17 cellular contexts compared by ENCODE assay signal in the genomic region with DNA sequence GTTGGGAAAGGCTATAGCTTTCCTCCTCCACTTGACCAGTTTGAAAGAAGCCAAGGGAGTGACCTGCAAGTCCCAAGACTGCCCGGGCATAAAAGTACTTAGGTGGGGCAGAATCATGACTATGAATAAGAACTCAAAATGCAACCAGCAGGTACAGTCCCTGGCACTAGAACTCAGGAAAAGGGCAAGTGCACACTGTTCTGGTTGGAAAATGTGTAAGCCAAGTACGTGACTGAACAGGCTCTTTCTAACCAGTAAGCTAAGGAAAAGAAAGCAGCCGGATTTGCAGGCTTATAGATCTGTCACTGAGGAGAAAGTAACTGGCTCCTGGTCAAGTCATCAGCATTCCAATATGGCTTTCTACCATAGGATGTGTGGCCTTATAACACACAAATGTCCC.
"Had no signal": no experiment of that assay in that cellular context is flagged by ENCODE, and none has a peak within 500 bp of the region (broad histone marks: within the 10 kb centered on the region; RNA-seq: fewer than 3 reads in every experiment).

No MANE protein-coding gene starts in this region.

- H3K36me3 ChIP-seq: adrenal gland, cardiac muscle cell, right atrium auricular region, transverse colon, uterus had no signal

- H3K27me3 ChIP-seq: adrenal gland, cardiac muscle cell, right atrium auricular region, transverse colon, uterus had no signal

- H3K4me3 ChIP-seq: adrenal gland, cardiac muscle cell, lung, right atrium auricular region, transverse colon, uterus had no signal

- DNase-seq: activated B cell treated with CpG ODN at 0.5 μM for 24 hours; activated CD4-positive, alpha-beta memory T cell treated with anti-CD3 and anti-CD28 coated beads for 36 hours; activated CD4-positive, alpha-beta T cell treated with anti-CD3 and anti-CD28 coated beads for 4 hours; activated gamma-delta T cell treated with Interleukin-2 at 50 U/mL for 16 hours; activated T-cell treated with anti-CD3 and anti-CD28 coated beads for 4 hours; adrenal gland; effector memory CD4-positive, alpha-beta T cell; stimulated activated CD4-positive, alpha-beta T cell treated with anti-CD3 and anti-CD28 coated beads, Interleukin-2, amount 100 ng/mL, for 24 hours; stimulated activated naive CD8-positive, alpha-beta T cell treated with anti-CD3 and anti-CD28 coated beads, Interleukin-15, Interleukin-2, amounts not matched to agents 100 U/mL and 50 U/mL, for 24 hours; substantia nigra; T-cell; transverse colon had no signal

- ATAC-seq: activated naive CD4-positive, alpha-beta T cell treated with anti-CD3 and anti-CD28 coated beads, Interleukin-2, amount 50 U/mL, for 72 hours; stimulated activated naive CD8-positive, alpha-beta T cell treated with anti-CD3 and anti-CD28 coated beads, Interleukin-15, Interleukin-2, amounts not matched to agents 100 U/mL and 50 U/mL, for 24 hours; T-cell had no signal

- H3K27ac ChIP-seq: adrenal gland, cardiac muscle cell, right atrium auricular region, transverse colon, uterus had no signal

- H3K9me3 ChIP-seq: adrenal gland, right atrium auricular region, transverse colon, uterus had no signal
